Comparison of ENCODE assay signal across 18 cellular contexts in genomic region chr18:50428531-50429206, GRCh38. TPM values are rescaled to one million over a fixed set of nuclear protein-coding genes. Genes with fewer than 3 reads are reported as not detected.
A peak's percentile ranks its signal among the peaks of the same experiment; 100 is the strongest.
DNase-seq lines count a peak whose midpoint lies in the region; ATAC-seq and TF ChIP-seq lines count a peak whose summit lies in the region.
"Had no signal": no experiment of that assay in that cellular context is flagged by ENCODE, and none has a peak within 500 bp of the region (broad histone marks: within the 10 kb centered on the region; RNA-seq: fewer than 3 reads in every experiment).

No MANE protein-coding gene starts in this region.

- intact Hi-C loops in heart left ventricle (cut with DNase I), result loop anchor here in 6 of 10 donors (2.0 to 10.0 kb wide), 7 partner anchors 141 to 916 kb away; partner anchors contain the start of genes CXXC1 (in 3 of the 6), MBD1 (in 2 of the 6) and CFAP53 (in 1 of the 6)
- intact Hi-C loops in tibial artery (cut with DNase I; ENCODE audit: low total_unique reads), result no loop called here
- intact Hi-C loops in esophagus squamous epithelium (cut with DNase I), result no loop called here

- DNase-seq in cardiac muscle cell (ENCODE audit: low read depth in 1 of 2, low spot score in 1 of 2) (peak; percentile 28 to 59), heart left ventricle (no peak), NCI-H69 (lab: John Stamatoyannopoulos, UW) (peak; percentile 77), fibroblast of villous mesenchyme (ENCODE audit: low read depth) (peak; percentile 42), tibial artery (no peak), esophagus squamous epithelium (lab: John Stamatoyannopoulos, UW) (no peak), A172 (ENCODE audit: low spot score) (no peak)
- no peak for DNase-seq in activated CD4-positive, CD25-positive, alpha-beta regulatory T cell treated with anti-CD3 and anti-CD28 coated beads, Interleukin-2, amount 50 U/mL, for 72 hours
- DNase-seq: activated CD8-positive, alpha-beta T cell treated with anti-CD3 and anti-CD28 coated beads for 36 hours; activated effector memory CD4-positive, alpha-beta T cell treated with anti-CD3 and anti-CD28 coated beads, Interleukin-2, amount 50 U/mL, for 16 hours; activated T-cell treated with anti-CD3 and anti-CD28 coated beads for 4 hours; CD8-positive, alpha-beta memory T cell; natural killer cell; NCI-H1436 treated with DMSO at 0.1 percent for 48 hours; right cardiac atrium; Right ventricle myocardium superior had no signal

- 63 to 75% (median 69%) methylated on average over 3 of the region's 3 CpGs for WGBS in heart left ventricle, 4 donors
- WGBS in esophagus squamous epithelium, 2 donors, result 50 to 60% methylated on average over 3 of the region's 3 CpGs

- ATAC-seq in heart left ventricle, result no peak
- ATAC-seq: activated CD8-positive, alpha-beta T cell treated with anti-CD3 and anti-CD28 coated beads for 36 hours; right cardiac atrium had no signal

- H3K4me1 ChIP-seq in cardiac muscle cell (ENCODE audit: low read depth), result peaks cover 13% of the 10 kb centered on the region
- H3K4me1 ChIP-seq in heart left ventricle, result peaks cover 0 to 2% (median 0%) of the 10 kb centered on the region in 12 donors
- no peaks in the 10 kb centered on the region for H3K4me1 ChIP-seq in tibial artery
- no peaks in the 10 kb centered on the region for H3K4me1 ChIP-seq in esophagus squamous epithelium

- H3K36me3 ChIP-seq in cardiac muscle cell, result no peaks in the 10 kb centered on the region
- H3K36me3 ChIP-seq in heart left ventricle, result no peaks in the 10 kb centered on the region
- no peaks in the 10 kb centered on the region for H3K36me3 ChIP-seq in tibial artery
- H3K36me3 ChIP-seq in esophagus squamous epithelium, result no peaks in the 10 kb centered on the region
- H3K36me3 ChIP-seq: pancreas had no signal

- H3K27me3 ChIP-seq in cardiac muscle cell (no peaks in the 10 kb centered on the region), heart left ventricle (no peaks in the 10 kb centered on the region), tibial artery (no peaks in the 10 kb centered on the region), esophagus squamous epithelium (peaks cover 0 to 4% (median 0%) of the 10 kb centered on the region in 4 donors)
- H3K27me3 ChIP-seq: pancreas had no signal

- TF ChIP-seq POLR2A in heart left ventricle (IDR thresholded peaks at IDR 0.05), result no peak
- TF ChIP-seq POLR2A in esophagus squamous epithelium (IDR thresholded peaks at IDR 0.05), result no peak

- TF ChIP-seq CTCF in cardiac muscle cell (IDR thresholded peaks at IDR 0.05; ENCODE audit: low read depth, low read length) (no peak), heart left ventricle (IDR thresholded peaks at IDR 0.05) (no peak), fibroblast of villous mesenchyme (IDR thresholded peaks at IDR 0.05; ENCODE audit: insufficient read depth, low read depth, low read length) (no peak), tibial artery (IDR thresholded peaks at IDR 0.05) (no peak), esophagus squamous epithelium (IDR thresholded peaks at IDR 0.05) (no peak)

- H3K27ac ChIP-seq in cardiac muscle cell (peak overlapping the region; percentile 70), heart left ventricle (no peak overlapping the region), tibial artery (no peak overlapping the region), esophagus squamous epithelium (no peak overlapping the region)
- H3K27ac ChIP-seq: coronary artery, pancreas had no signal

- H3K4me3 ChIP-seq in cardiac muscle cell (no peak overlapping the region), heart left ventricle (no peak overlapping the region), fibroblast of villous mesenchyme (ENCODE audit: low read depth, low read length) (no peak overlapping the region), tibial artery (no peak overlapping the region), esophagus squamous epithelium (no peak overlapping the region)
- H3K4me3 ChIP-seq: coronary artery, pancreas had no signal

- H3K9me3 ChIP-seq in cardiac muscle cell (ENCODE audit: low read depth), result no peaks in the 10 kb centered on the region
- H3K9me3 ChIP-seq in heart left ventricle, result peaks cover 0 to 17% (median 3%) of the 10 kb centered on the region in 12 donors
- peaks cover 0 to 5% (median 0%) of the 10 kb centered on the region in 3 donors for H3K9me3 ChIP-seq in tibial artery
- H3K9me3 ChIP-seq in esophagus squamous epithelium, result no peaks in the 10 kb centered on the region

RNA-seq across cellular contexts. Expression of gene SKA1, which starts 53.8 kb away (rescaled TPM):
- 3.0 and 8.5 TPM in 2 replicates for total RNA-seq in cardiac muscle cell
- 3.3 and 18.3 TPM in 2 replicates for polyA plus RNA-seq in cardiac muscle cell
- 1 to 10 TPM in 1 of 9 donors, under 1 TPM in 5, not detected in 3; 0.16 to 4.4 (median 0.38) TPM for total RNA-seq in heart left ventricle
- under 1 TPM; 0.11 to 0.35 TPM for polyA plus RNA-seq in heart left ventricle
- total RNA-seq in fibroblast of villous mesenchyme, result 9.0 and 13.4 TPM in 2 replicates
- 10 to 100 TPM in 1 of 4 donors, 1 to 10 TPM in 3; 1.5 to 11.2 (median 3.8) TPM for total RNA-seq in esophagus squamous epithelium
- total RNA-seq in A172 (2014; rRNA removed; shearing (Covaris generic)), result 21.8 and 35.1 TPM in 2 replicates

Comparison
In these comparisons a context has a peak if more than half of its experiments do, and no peak if none do; other contexts are left out.
1. DNase-seq: peak in cardiac muscle cell (2 of 2), NCI-H69 (single experiment) and fibroblast of villous mesenchyme (single experiment); none in heart left ventricle (0 of 5), tibial artery (0 of 2), esophagus squamous epithelium (single experiment), A172 (single experiment) and activated CD4-positive, CD25-positive, alpha-beta regulatory T cell treated with anti-CD3 and anti-CD28 coated beads, Interleukin-2, amount 50 U/mL, for 72 hours (single experiment).
2. intact Hi-C loops: an anchor here in heart left ventricle (2.0 to 10.0 kb wide); none called in tibial artery and esophagus squamous epithelium.